1 cellular context compared by ENCODE assay signal in the genomic region with DNA sequence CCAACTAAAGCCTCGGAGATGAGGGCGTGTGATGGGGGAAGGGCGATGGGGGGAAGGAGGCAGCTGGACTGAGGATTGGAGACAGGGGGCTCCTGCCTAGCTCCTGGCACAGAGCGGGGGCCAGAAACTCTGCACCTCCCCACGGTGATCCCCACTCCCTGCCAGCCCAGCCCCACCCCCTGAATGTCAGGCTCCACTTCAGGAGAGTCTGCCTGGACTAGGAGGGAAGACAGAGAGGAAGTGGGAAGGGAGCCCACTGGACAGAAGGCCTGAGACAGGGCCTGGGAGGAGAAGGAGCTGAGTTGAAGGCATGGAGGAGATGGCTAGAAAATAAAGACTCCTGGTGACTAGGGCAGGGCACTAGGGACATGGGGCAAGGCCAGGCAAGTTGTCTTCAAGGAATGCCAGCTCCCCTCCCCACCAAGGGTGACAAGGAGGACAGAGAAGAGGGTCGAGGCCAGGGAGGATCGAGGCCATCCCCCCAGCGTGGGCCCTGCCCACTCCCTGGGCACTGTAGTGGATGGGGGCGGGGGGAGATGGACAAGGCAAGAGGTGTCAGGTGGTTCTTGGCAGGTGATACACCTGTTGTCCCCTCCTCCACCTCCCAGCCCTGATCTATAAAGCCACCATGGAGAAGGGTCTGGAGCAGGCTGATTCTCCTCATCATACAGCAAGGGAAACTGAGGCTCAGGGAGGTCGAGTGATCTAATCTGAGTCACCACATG.
TF ChIP-seq lines count a peak whose summit lies in the region.

No MANE protein-coding gene starts in this region.

TF ChIP-seq in HepG2, 621 proteins besides CTCF, POLR2A, EP300 and RAD21 (continued from another document and continues in another):
- TF ChIP-seq, protein P1, sequence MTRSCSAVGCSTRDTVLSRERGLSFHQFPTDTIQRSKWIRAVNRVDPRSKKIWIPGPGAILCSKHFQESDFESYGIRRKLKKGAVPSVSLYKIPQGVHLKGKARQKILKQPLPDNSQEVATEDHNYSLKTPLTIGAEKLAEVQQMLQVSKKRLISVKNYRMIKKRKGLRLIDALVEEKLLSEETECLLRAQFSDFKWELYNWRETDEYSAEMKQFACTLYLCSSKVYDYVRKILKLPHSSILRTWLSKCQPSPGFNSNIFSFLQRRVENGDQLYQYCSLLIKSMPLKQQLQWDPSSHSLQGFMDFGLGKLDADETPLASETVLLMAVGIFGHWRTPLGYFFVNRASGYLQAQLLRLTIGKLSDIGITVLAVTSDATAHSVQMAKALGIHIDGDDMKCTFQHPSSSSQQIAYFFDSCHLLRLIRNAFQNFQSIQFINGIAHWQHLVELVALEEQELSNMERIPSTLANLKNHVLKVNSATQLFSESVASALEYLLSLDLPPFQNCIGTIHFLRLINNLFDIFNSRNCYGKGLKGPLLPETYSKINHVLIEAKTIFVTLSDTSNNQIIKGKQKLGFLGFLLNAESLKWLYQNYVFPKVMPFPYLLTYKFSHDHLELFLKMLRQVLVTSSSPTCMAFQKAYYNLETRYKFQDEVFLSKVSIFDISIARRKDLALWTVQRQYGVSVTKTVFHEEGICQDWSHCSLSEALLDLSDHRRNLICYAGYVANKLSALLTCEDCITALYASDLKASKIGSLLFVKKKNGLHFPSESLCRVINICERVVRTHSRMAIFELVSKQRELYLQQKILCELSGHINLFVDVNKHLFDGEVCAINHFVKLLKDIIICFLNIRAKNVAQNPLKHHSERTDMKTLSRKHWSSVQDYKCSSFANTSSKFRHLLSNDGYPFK (CRISPR knock-in tag; IDR thresholded peaks at IDR 0.05; ENCODE audit: borderline replicate concordance), result no peak
- TF ChIP-seq ZNF235 (CRISPR knock-in tag; IDR thresholded peaks at IDR 0.05; ENCODE audit: borderline replicate concordance), result no peak
- TF ChIP-seq ZNF569 (CRISPR knock-in tag; IDR thresholded peaks at IDR 0.05; ENCODE audit: borderline replicate concordance), result no peak
- no peak for TF ChIP-seq ZKSCAN1 (IDR thresholded peaks at IDR 0.05; ENCODE audit: low read length)
- TF ChIP-seq, protein P2, sequence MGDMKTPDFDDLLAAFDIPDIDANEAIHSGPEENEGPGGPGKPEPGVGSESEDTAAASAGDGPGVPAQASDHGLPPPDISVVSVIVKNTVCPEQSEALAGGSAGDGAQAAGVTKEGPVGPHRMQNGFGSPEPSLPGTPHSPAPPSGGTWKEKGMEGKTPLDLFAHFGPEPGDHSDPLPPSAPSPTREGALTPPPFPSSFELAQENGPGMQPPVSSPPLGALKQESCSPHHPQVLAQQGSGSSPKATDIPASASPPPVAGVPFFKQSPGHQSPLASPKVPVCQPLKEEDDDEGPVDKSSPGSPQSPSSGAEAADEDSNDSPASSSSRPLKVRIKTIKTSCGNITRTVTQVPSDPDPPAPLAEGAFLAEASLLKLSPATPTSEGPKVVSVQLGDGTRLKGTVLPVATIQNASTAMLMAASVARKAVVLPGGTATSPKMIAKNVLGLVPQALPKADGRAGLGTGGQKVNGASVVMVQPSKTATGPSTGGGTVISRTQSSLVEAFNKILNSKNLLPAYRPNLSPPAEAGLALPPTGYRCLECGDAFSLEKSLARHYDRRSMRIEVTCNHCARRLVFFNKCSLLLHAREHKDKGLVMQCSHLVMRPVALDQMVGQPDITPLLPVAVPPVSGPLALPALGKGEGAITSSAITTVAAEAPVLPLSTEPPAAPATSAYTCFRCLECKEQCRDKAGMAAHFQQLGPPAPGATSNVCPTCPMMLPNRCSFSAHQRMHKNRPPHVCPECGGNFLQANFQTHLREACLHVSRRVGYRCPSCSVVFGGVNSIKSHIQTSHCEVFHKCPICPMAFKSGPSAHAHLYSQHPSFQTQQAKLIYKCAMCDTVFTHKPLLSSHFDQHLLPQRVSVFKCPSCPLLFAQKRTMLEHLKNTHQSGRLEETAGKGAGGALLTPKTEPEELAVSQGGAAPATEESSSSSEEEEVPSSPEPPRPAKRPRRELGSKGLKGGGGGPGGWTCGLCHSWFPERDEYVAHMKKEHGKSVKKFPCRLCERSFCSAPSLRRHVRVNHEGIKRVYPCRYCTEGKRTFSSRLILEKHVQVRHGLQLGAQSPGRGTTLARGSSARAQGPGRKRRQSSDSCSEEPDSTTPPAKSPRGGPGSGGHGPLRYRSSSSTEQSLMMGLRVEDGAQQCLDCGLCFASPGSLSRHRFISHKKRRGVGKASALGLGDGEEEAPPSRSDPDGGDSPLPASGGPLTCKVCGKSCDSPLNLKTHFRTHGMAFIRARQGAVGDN (CRISPR knock-in tag; IDR thresholded peaks at IDR 0.05), result no peak
- TF ChIP-seq ZNF468 (CRISPR knock-in tag; IDR thresholded peaks at IDR 0.05), result no peak
- no peak for TF ChIP-seq SIX1 (CRISPR knock-in tag; IDR thresholded peaks at IDR 0.05; ENCODE audit: borderline replicate concordance)
- TF ChIP-seq, protein P3, sequence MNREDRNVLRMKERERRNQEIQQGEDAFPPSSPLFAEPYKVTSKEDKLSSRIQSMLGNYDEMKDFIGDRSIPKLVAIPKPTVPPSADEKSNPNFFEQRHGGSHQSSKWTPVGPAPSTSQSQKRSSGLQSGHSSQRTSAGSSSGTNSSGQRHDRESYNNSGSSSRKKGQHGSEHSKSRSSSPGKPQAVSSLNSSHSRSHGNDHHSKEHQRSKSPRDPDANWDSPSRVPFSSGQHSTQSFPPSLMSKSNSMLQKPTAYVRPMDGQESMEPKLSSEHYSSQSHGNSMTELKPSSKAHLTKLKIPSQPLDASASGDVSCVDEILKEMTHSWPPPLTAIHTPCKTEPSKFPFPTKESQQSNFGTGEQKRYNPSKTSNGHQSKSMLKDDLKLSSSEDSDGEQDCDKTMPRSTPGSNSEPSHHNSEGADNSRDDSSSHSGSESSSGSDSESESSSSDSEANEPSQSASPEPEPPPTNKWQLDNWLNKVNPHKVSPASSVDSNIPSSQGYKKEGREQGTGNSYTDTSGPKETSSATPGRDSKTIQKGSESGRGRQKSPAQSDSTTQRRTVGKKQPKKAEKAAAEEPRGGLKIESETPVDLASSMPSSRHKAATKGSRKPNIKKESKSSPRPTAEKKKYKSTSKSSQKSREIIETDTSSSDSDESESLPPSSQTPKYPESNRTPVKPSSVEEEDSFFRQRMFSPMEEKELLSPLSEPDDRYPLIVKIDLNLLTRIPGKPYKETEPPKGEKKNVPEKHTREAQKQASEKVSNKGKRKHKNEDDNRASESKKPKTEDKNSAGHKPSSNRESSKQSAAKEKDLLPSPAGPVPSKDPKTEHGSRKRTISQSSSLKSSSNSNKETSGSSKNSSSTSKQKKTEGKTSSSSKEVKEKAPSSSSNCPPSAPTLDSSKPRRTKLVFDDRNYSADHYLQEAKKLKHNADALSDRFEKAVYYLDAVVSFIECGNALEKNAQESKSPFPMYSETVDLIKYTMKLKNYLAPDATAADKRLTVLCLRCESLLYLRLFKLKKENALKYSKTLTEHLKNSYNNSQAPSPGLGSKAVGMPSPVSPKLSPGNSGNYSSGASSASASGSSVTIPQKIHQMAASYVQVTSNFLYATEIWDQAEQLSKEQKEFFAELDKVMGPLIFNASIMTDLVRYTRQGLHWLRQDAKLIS (CRISPR knock-in tag; IDR thresholded peaks at IDR 0.05), result no peak
- TF ChIP-seq ZNF567 (CRISPR knock-in tag; IDR thresholded peaks at IDR 0.05; ENCODE audit: borderline replicate concordance), result no peak
- TF ChIP-seq HMG20A (CRISPR knock-in tag; IDR thresholded peaks at IDR 0.05; ENCODE audit: borderline replicate concordance), result no peak
- TF ChIP-seq, protein P4, sequence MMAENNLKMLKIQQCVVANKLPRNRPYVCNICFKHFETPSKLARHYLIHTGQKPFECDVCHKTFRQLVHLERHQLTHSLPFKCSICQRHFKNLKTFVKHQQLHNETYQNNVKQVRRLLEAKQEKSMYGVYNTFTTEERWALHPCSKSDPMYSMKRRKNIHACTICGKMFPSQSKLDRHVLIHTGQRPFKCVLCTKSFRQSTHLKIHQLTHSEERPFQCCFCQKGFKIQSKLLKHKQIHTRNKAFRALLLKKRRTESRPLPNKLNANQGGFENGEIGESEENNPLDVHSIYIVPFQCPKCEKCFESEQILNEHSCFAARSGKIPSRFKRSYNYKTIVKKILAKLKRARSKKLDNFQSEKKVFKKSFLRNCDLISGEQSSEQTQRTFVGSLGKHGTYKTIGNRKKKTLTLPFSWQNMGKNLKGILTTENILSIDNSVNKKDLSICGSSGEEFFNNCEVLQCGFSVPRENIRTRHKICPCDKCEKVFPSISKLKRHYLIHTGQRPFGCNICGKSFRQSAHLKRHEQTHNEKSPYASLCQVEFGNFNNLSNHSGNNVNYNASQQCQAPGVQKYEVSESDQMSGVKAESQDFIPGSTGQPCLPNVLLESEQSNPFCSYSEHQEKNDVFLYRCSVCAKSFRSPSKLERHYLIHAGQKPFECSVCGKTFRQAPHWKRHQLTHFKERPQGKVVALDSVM (CRISPR knock-in tag; IDR thresholded peaks at IDR 0.05), result no peak
- no peak for TF ChIP-seq ZNF670 (CRISPR knock-in tag; IDR thresholded peaks at IDR 0.05; ENCODE audit: borderline replicate concordance)
- TF ChIP-seq, protein P5, sequence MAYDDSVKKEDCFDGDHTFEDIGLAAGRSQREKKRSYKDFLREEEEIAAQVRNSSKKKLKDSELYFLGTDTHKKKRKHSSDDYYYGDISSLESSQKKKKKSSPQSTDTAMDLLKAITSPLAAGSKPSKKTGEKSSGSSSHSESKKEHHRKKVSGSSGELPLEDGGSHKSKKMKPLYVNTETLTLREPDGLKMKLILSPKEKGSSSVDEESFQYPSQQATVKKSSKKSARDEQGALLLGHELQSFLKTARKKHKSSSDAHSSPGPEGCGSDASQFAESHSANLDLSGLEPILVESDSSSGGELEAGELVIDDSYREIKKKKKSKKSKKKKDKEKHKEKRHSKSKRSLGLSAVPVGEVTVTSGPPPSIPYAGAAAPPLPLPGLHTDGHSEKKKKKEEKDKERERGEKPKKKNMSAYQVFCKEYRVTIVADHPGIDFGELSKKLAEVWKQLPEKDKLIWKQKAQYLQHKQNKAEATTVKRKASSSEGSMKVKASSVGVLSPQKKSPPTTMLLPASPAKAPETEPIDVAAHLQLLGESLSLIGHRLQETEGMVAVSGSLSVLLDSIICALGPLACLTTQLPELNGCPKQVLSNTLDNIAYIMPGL (CRISPR knock-in tag; IDR thresholded peaks at IDR 0.05; ENCODE audit: borderline replicate concordance in 1 of 2, low read depth in 1 of 2), result 0 out of 4 replicates have a peak, but pooled peaks of 1 of the 2 experiments have one; percentile 7
- peak; percentile 14; the same call in 1 of the 2 replicates for TF ChIP-seq TRIM24 (CRISPR knock-in tag; IDR thresholded peaks at IDR 0.05)
- TF ChIP-seq MAZ (IDR thresholded peaks at IDR 0.05; ENCODE audit: borderline replicate concordance, low read depth, low read length), result 0 out of 2 replicates have a peak, but pooled peaks have one; percentile 31
- no peak for TF ChIP-seq MAZ (CRISPR knock-in tag; IDR thresholded peaks at IDR 0.05; ENCODE audit: low read depth)
- TF ChIP-seq, protein P6, sequence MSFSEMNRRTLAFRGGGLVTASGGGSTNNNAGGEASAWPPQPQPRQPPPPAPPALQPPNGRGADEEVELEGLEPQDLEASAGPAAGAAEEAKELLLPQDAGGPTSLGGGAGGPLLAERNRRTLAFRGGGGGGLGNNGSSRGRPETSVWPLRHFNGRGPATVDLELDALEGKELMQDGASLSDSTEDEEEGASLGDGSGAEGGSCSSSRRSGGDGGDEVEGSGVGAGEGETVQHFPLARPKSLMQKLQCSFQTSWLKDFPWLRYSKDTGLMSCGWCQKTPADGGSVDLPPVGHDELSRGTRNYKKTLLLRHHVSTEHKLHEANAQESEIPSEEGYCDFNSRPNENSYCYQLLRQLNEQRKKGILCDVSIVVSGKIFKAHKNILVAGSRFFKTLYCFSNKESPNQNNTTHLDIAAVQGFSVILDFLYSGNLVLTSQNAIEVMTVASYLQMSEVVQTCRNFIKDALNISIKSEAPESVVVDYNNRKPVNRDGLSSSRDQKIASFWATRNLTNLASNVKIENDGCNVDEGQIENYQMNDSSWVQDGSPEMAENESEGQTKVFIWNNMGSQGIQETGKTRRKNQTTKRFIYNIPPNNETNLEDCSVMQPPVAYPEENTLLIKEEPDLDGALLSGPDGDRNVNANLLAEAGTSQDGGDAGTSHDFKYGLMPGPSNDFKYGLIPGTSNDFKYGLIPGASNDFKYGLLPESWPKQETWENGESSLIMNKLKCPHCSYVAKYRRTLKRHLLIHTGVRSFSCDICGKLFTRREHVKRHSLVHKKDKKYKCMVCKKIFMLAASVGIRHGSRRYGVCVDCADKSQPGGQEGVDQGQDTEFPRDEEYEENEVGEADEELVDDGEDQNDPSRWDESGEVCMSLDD (CRISPR knock-in tag; IDR thresholded peaks at IDR 0.05; ENCODE audit: borderline replicate concordance), result no peak
- TF ChIP-seq, protein P7, sequence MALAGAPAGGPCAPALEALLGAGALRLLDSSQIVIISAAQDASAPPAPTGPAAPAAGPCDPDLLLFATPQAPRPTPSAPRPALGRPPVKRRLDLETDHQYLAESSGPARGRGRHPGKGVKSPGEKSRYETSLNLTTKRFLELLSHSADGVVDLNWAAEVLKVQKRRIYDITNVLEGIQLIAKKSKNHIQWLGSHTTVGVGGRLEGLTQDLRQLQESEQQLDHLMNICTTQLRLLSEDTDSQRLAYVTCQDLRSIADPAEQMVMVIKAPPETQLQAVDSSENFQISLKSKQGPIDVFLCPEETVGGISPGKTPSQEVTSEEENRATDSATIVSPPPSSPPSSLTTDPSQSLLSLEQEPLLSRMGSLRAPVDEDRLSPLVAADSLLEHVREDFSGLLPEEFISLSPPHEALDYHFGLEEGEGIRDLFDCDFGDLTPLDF (CRISPR knock-in tag; IDR thresholded peaks at IDR 0.05), result no peak
